ENCODE assay signal across 6 cellular contexts in genomic region chr1:154956557-154956956, GRCh38. TPM values are rescaled to one million over a fixed set of nuclear protein-coding genes. Genes with fewer than 3 reads are reported as not detected.
DNase-seq lines count a peak whose midpoint lies in the region; ATAC-seq and TF ChIP-seq lines count a peak whose summit lies in the region.

No MANE protein-coding gene starts in this region.

- peak overlapping the region; percentile 73 to 100 (median 99) for H3K27ac Mint-ChIP-seq in naive B cell

- peak overlapping the region; percentile 58 for H3K4me3 ChIP-seq in H7 (ENCODE audit: insufficient read depth, low read depth, low read length)
- peak overlapping the region; percentile 52 for H3K4me3 ChIP-seq in astrocyte of the spinal cord (ENCODE audit: low read depth, low read length)

- no peak for TF ChIP-seq CTCF in astrocyte of the spinal cord (IDR thresholded peaks at IDR 0.05; ENCODE audit: low read depth, low read length)

- peak overlapping the region; percentile 89 to 98 (median 97) for H3K4me3 Mint-ChIP-seq in naive B cell

- no peaks in the 10 kb centered on the region for H3K9me3 Mint-ChIP-seq in naive B cell

- no peak for ATAC-seq in naive B cell (ENCODE audit: low read depth in 2 of 2)
- ATAC-seq in HG02884 (IDR thresholded peaks at IDR 0.05; ENCODE audit: unreplicated experiment), result no peak

- peaks cover 48 to 78% (median 67%) of the 10 kb centered on the region in 3 donors for H3K4me1 Mint-ChIP-seq in naive B cell

- in situ Hi-C loops in astrocyte of the spinal cord (cut with HindIII; ENCODE audit: low sequenced_read_pairs), result no loop called here

- no peaks in the 10 kb centered on the region for H3K27me3 Mint-ChIP-seq in naive B cell

- DNase-seq in H7, result peak; percentile 71
- no peak for DNase-seq in astrocyte of the spinal cord (ENCODE audit: low read depth, low spot score)
- no peak for DNase-seq in naive B cell
- DNase-seq in NCI-H2227 treated with DMSO at 0.1 percent for 48 hours (lab: John Stamatoyannopoulos, UW), result no peak
- DNase-seq in HuH-7.5 (ENCODE audit: low spot score), result no peak

- peaks cover 6% of the 10 kb centered on the region for H3K36me3 ChIP-seq in H7 (replicated peaks; ENCODE audit: control insufficient read depth, insufficient read depth, low read length)

- H3K27me3 ChIP-seq in H7 (ENCODE audit: control insufficient read depth, insufficient read depth, low read length), result no peaks in the 10 kb centered on the region

- H3K36me3 Mint-ChIP-seq in naive B cell, result no peaks in the 10 kb centered on the region

RNA-seq across cellular contexts. Expression of gene PBXIP1, which starts 0.7 kb away (rescaled TPM):
- total RNA-seq in H7 (2014; rRNA removed; shearing (Covaris generic)), result 43.6 and 48.5 TPM in 2 replicates
- polyA plus RNA-seq in naive B cell (ENCODE audit: low read depth in 6 of 6), result 10 to 100 TPM; 36.2 to 77.3 (median 69.5) TPM

RNA-seq across cellular contexts. Expression of gene PYGO2, which starts 5.0 kb away (rescaled TPM):
- 52.6 and 62.8 TPM in 2 replicates for total RNA-seq in H7 (2014; rRNA removed; shearing (Covaris generic))
- polyA plus RNA-seq in naive B cell (ENCODE audit: low read depth in 6 of 6), result 10 to 100 TPM in 5 of 6 donors, 1 to 10 TPM in 1; 10.0 to 45.1 (median 29.4) TPM

RNA-seq across cellular contexts. Expression of gene SHC1, which starts 14.0 kb away (rescaled TPM):
- 298 and 333 TPM in 2 replicates for total RNA-seq in H7 (2014; rRNA removed; shearing (Covaris generic))
- 10 to 100 TPM; 23.3 to 34.0 (median 26.3) TPM for polyA plus RNA-seq in naive B cell (ENCODE audit: low read depth in 6 of 6)

RNA-seq across cellular contexts. Expression of gene CKS1B, which starts 17.9 kb away (rescaled TPM):
- total RNA-seq in H7 (2014; rRNA removed; shearing (Covaris generic)), result 342 and 347 TPM in 2 replicates
- polyA plus RNA-seq in naive B cell (ENCODE audit: low read depth in 6 of 6), result 100 to 1,000 TPM; 117 to 196 (median 131) TPM

RNA-seq across cellular contexts. Expression of gene PMVK, which starts 20.0 kb away (rescaled TPM):
- 7.3 and 9.8 TPM in 2 replicates for total RNA-seq in H7 (2014; rRNA removed; shearing (Covaris generic))
- polyA plus RNA-seq in naive B cell (ENCODE audit: low read depth in 6 of 6), result 10 to 100 TPM; 30.8 to 45.7 (median 33.3) TPM
